20 cellular contexts compared by ENCODE assay signal in genomic region chr2:65796259-65796658, GRCh38.
"Had no signal": no experiment of that assay in that cellular context is flagged by ENCODE, and none has a peak within 500 bp of the region (broad histone marks: within the 10 kb centered on the region; RNA-seq: fewer than 3 reads in every experiment).

No MANE protein-coding gene starts in this region.

- H3K4me1 ChIP-seq: psoas muscle, stomach, transverse colon had no signal

- DNase-seq: dorsolateral prefrontal cortex; effector CD8-positive, alpha-beta T cell; heart left ventricle; hippocampal formation; left colon; mammary epithelial cell; naive B cell; nephron progenitor cell; psoas muscle; retina; stimulated activated CD4-positive, alpha-beta T cell treated with anti-CD3 and anti-CD28 coated beads, Interleukin-2, amount 100 ng/mL, for 24 hours; stimulated activated naive CD4-positive, alpha-beta T cell; stomach; substantia nigra; transverse colon had no signal

- H3K4me3 ChIP-seq: coronary artery, dorsolateral prefrontal cortex, heart left ventricle, psoas muscle, skin epidermis, stomach, thoracic aorta, transverse colon had no signal

- H3K27ac ChIP-seq: coronary artery, dorsolateral prefrontal cortex, neutrophil, psoas muscle, stomach, thoracic aorta, transverse colon had no signal

- H3K27me3 ChIP-seq: dorsolateral prefrontal cortex, heart left ventricle, neutrophil, stomach, transverse colon had no signal

- H3K9me3 ChIP-seq: heart left ventricle, neutrophil, psoas muscle, stomach, thoracic aorta, transverse colon had no signal

- H3K36me3 ChIP-seq: heart left ventricle, neutrophil, stomach, thoracic aorta, transverse colon had no signal

- ATAC-seq: left colon, psoas muscle, sciatic nerve had no signal
